Comparison of ENCODE assay signal across 13 cellular contexts in the genomic region with DNA sequence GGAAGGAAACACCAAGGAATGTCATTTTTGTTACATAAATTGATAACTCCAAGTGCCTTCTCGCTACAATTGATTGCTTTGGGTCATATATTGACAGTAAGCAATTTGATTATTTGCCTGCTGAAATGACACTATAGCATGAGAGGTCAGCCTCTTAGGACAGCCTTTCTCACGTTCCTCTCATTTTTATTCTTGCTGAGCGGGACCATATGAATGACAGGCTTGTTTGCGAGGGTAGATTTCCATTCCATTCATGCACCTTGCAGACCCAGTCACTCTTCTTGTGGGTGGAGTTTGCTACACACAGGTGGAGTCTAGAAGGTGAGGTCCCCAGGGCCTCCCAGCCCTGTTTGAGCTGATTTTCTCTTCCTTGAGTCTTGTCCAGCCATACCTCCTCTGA. TPM values are rescaled to one million over a fixed set of nuclear protein-coding genes. Genes with fewer than 3 reads are reported as not detected.
DNase-seq lines count a peak whose midpoint lies in the region; ATAC-seq, FAIRE-seq and TF ChIP-seq lines count a peak whose summit lies in the region.
"Had no signal": no experiment of that assay in that cellular context is flagged by ENCODE, and none has a peak within 500 bp of the region (broad histone marks: within the 10 kb centered on the region; RNA-seq: fewer than 3 reads in every experiment).

No MANE protein-coding gene starts in this region.

- dilution Hi-C loops in mammary epithelial cell (cut with HindIII; ENCODE audit: low sequenced_read_pairs) = no loop called here

- no peaks in the 10 kb centered on the region for H4K20me1 ChIP-seq in mammary epithelial cell (ENCODE audit: insufficient read depth, low read length)

- H3K9me3 ChIP-seq in mammary epithelial cell (replicated peaks; ENCODE audit: insufficient read depth, low read length) = no peaks in the 10 kb centered on the region
- H3K9me3 ChIP-seq in mucosa of descending colon = no peaks in the 10 kb centered on the region
- H3K9me3 ChIP-seq: colonic mucosa had no signal

- H3K27ac ChIP-seq in mammary epithelial cell (ENCODE audit: insufficient read depth, low read depth, low read length) (no peak overlapping the region), substantia nigra (ENCODE audit: low read depth, low read length, poor library complexity, severe bottlenecking) (peak overlapping the region; percentile 19)
- H3K27ac ChIP-seq: colonic mucosa, GM23248 had no signal

- intact Hi-C loops in mammary epithelial cell (cut with micrococcal nuclease) = no loop called here
- intact Hi-C loops in mucosa of descending colon (cut with DNase I, micrococcal nuclease) = no loop called here
- intact Hi-C loops in CD14-positive monocyte (cut with micrococcal nuclease) = no loop called here

- H3K4me2 ChIP-seq in mammary epithelial cell (ENCODE audit: insufficient read depth, low read depth, low read length) = no peak overlapping the region

- CTCF ChIA-PET in mammary epithelial cell (lab: Charles Lee; ENCODE audit: low non-redundant PET) = no interaction called here

- H3K27me3 ChIP-seq in mammary epithelial cell (ENCODE audit: insufficient read depth, low read length) = no peaks in the 10 kb centered on the region
- H3K27me3 ChIP-seq: colonic mucosa had no signal

- H3K4me3 Mint-ChIP-seq in CD14-positive monocyte = no peak overlapping the region

- no peaks in the 10 kb centered on the region for H3K36me3 Mint-ChIP-seq in CD14-positive monocyte

- in situ Hi-C loops in mammary epithelial cell (cut with MboI; ENCODE audit: low sequenced_read_pairs in 2 of 2) = no loop called here
- in situ Hi-C loops in GM13976 (cut with MboI; ENCODE audit: low sequenced_read_pairs, unreplicated experiment) = no loop called here

- DNase-seq in HTR-8/SVneo (ENCODE audit: insufficient read length, low spot score) (no peak), mammary epithelial cell (no peak), mucosa of descending colon (no peak), substantia nigra (lab: John Stamatoyannopoulos, UW) (no peak), GM13976 (ENCODE audit: low spot score) (no peak), CD14-positive monocyte (ENCODE audit: low spot score) (no peak)
- DNase-seq: activated naive CD4-positive, alpha-beta T cell; NCI-H1417; RPMI8226 had no signal

- no peaks in the 10 kb centered on the region for H3K9me3 Mint-ChIP-seq in CD14-positive monocyte

- peak; percentile 41 for ATAC-seq in mucosa of descending colon
- ATAC-seq in HG02981 (IDR thresholded peaks at IDR 0.05; ENCODE audit: unreplicated experiment) = no peak

- H3K27me3 Mint-ChIP-seq in CD14-positive monocyte (ENCODE audit: low read depth in 3 of 3) = peaks cover 0 to 1% (median 0%) of the 10 kb centered on the region in 3 donors

- BruUV-seq in mammary epithelial cell (replicated peaks; lab: Mats Ljungman, UMichigan) = no TSS peak

- no peak overlapping the region for H3K27ac Mint-ChIP-seq in CD14-positive monocyte

- WGBS in mammary epithelial cell (ENCODE audit: low coverage, missing lambda C conversion rate) = 88% methylated on average over 3 of the region's 4 CpGs

- TF ChIP-seq CTCF in mammary epithelial cell (conservative IDR thresholded peaks at IDR 0.05 in 1 of 2, IDR thresholded peaks at IDR 0.05 in 1 of 2; ENCODE audit: extremely low read depth in 1 of 2, insufficient read depth in 1 of 2, low read depth in 1 of 2, low read length in 2 of 2) = no peak
- TF ChIP-seq CTCF in mucosa of descending colon (IDR thresholded peaks at IDR 0.05) = no peak
- no peak for TF ChIP-seq CTCF in GM13976 (IDR thresholded peaks at IDR 0.05; ENCODE audit: borderline replicate concordance, control extremely low read depth, extremely low read depth, insufficient read depth, missing control alignments)
- TF ChIP-seq CTCF in CD14-positive monocyte (IDR thresholded peaks at IDR 0.05) = no peak

- no peak overlapping the region for H3K9ac ChIP-seq in mammary epithelial cell (ENCODE audit: insufficient read depth, low read length)
- H3K9ac ChIP-seq: GM23248 had no signal

- H3K4me3 ChIP-seq in mammary epithelial cell (replicated peaks in 1 of 3; ENCODE audit: insufficient read depth in 1 of 3, low read depth in 2 of 3, low read length in 3 of 3) (no peak overlapping the region), mucosa of descending colon (no peak overlapping the region)
- H3K4me3 ChIP-seq: colonic mucosa, GM23248 had no signal

- peak overlapping the region; percentile 52 for H2AFZ ChIP-seq in mammary epithelial cell (ENCODE audit: low read depth, low read length)
- H2AFZ ChIP-seq: GM23248 had no signal

- H3K4me1 ChIP-seq in mammary epithelial cell (ENCODE audit: insufficient read depth, low read length) (peaks cover 8% of the 10 kb centered on the region), mucosa of descending colon (ENCODE audit: low read depth) (peaks cover 17% of the 10 kb centered on the region)
- H3K4me1 ChIP-seq: colonic mucosa had no signal

- FAIRE-seq in HTR-8/SVneo (lab: Jason Lieb, UNC) = peak; percentile 97
- FAIRE-seq: TTC549 had no signal

- H3K36me3 ChIP-seq in mammary epithelial cell (ENCODE audit: insufficient read depth, low read length) (no peaks in the 10 kb centered on the region), mucosa of descending colon (ENCODE audit: low read depth) (no peaks in the 10 kb centered on the region)
- H3K36me3 ChIP-seq: colonic mucosa had no signal

- peaks cover 71% of the 10 kb centered on the region for H3K79me2 ChIP-seq in mammary epithelial cell (ENCODE audit: insufficient read depth, low read length)

- peaks cover 9% of the 10 kb centered on the region for H3K4me1 Mint-ChIP-seq in CD14-positive monocyte

RNA-seq across cellular contexts. Expression of gene DAAM1, which starts 27.3 kb away (rescaled TPM):
- total RNA-seq in mammary epithelial cell (10 to 100 TPM; 30.2 to 35.0 TPM), mucosa of descending colon (10 to 100 TPM; 41.0 to 85.4 (median 49.6) TPM)
- polyA plus RNA-seq in mammary epithelial cell (15.1 TPM), CD14-positive monocyte (1 to 10 TPM; 4.4 to 6.3 TPM)
- polyA minus RNA-seq in mammary epithelial cell = 35.3 TPM
